Comparison of ENCODE assay signal across 2 cellular contexts in genomic region chr2:190856985-190857384, GRCh38.
TF ChIP-seq lines count a peak whose summit lies in the region.

No MANE protein-coding gene starts in this region.

TF ChIP-seq in HepG2, 621 proteins besides CTCF, POLR2A, EP300 and RAD21:
- TF ChIP-seq HOXA9 (CRISPR knock-in tag; IDR thresholded peaks at IDR 0.05; ENCODE audit: borderline replicate concordance) (no peak), ZNF782 (CRISPR knock-in tag; IDR thresholded peaks at IDR 0.05; ENCODE audit: borderline replicate concordance) (no peak), STAG1 (CRISPR knock-in tag; IDR thresholded peaks at IDR 0.05) (peak; percentile 47), ZFP1 (CRISPR knock-in tag; IDR thresholded peaks at IDR 0.05) (no peak), ZSCAN12 (CRISPR knock-in tag; IDR thresholded peaks at IDR 0.05) (no peak), HOXA5 (CRISPR knock-in tag; IDR thresholded peaks at IDR 0.05) (no peak), HNRNPK (IDR thresholded peaks at IDR 0.05; ENCODE audit: low read depth, low read length, poor library complexity, severe bottlenecking) (no peak), ZNF253 (CRISPR knock-in tag; IDR thresholded peaks at IDR 0.05; ENCODE audit: borderline replicate concordance) (no peak), CREB1 (IDR thresholded peaks at IDR 0.05) (no peak), CREB1 (CRISPR knock-in tag; IDR thresholded peaks at IDR 0.05) (no peak), GPN1 (CRISPR knock-in tag; IDR thresholded peaks at IDR 0.05; ENCODE audit: borderline replicate concordance) (no peak), TARDBP (CRISPR knock-in tag; IDR thresholded peaks at IDR 0.05) (0 out of 2 replicates have a peak, but pooled peaks have one; percentile 23), AFF4 (CRISPR knock-in tag; IDR thresholded peaks at IDR 0.05) (no peak), REST (IDR thresholded peaks at IDR 0.05; ENCODE audit: borderline replicate concordance in 1 of 2, low read depth in 1 of 2, low read length in 2 of 2) (no peak), ZNF724P (CRISPR knock-in tag; IDR thresholded peaks at IDR 0.05; ENCODE audit: borderline replicate concordance) (no peak), SNAPC2 (CRISPR knock-in tag; IDR thresholded peaks at IDR 0.05) (no peak)

TF ChIP-seq in GM12878, 131 proteins besides CTCF, POLR2A, EP300 and RAD21:
- TF ChIP-seq GABPA (IDR thresholded peaks at IDR 0.05; ENCODE audit: low read depth) (no peak), SPI1 (IDR thresholded peaks at IDR 0.05; ENCODE audit: borderline replicate concordance, insufficient read depth, low read depth, low read length) (no peak), CEBPZ (IDR thresholded peaks at IDR 0.05; ENCODE audit: low read depth, low read length) (no peak), HCFC1 (IDR thresholded peaks at IDR 0.05; ENCODE audit: low read length) (no peak), RUNX3 (IDR thresholded peaks at IDR 0.05; ENCODE audit: low read length) (no peak), TCF12 (IDR thresholded peaks at IDR 0.05; ENCODE audit: low read depth, low read length) (no peak), KAT2A (conservative IDR thresholded peaks at IDR 0.05; ENCODE audit: control insufficient read depth, low read depth, low read length) (no peak), SIN3A (IDR thresholded peaks at IDR 0.05; ENCODE audit: low read depth, low read length) (no peak), E2F4 (IDR thresholded peaks at IDR 0.05; ENCODE audit: low read depth, low read length) (no peak)
